Comparison of ENCODE assay signal across 21 cellular contexts in genomic region chr9:129200255-129200654, GRCh38. TPM values are rescaled to one million over a fixed set of nuclear protein-coding genes. Genes with fewer than 3 reads are reported as not detected.
DNase-seq lines count a peak whose midpoint lies in the region; ATAC-seq, FAIRE-seq and TF ChIP-seq lines count a peak whose summit lies in the region.
"Had no signal": no experiment of that assay in that cellular context is flagged by ENCODE, and none has a peak within 500 bp of the region (broad histone marks: within the 10 kb centered on the region; RNA-seq: fewer than 3 reads in every experiment).

No MANE protein-coding gene starts in this region.

- no peak overlapping the region for H3K4ac ChIP-seq in mesenchymal stem cell (ENCODE audit: low read depth in 1 of 2, low read length in 2 of 2)

- no peak overlapping the region for H3K14ac ChIP-seq in mesenchymal stem cell (ENCODE audit: low read length in 2 of 2)

- H3K9ac ChIP-seq in K562 (ENCODE audit: insufficient read depth in 1 of 2, low read depth in 2 of 2, low read length in 2 of 2), result no peak overlapping the region
- no peak overlapping the region for H3K9ac ChIP-seq in mesenchymal stem cell (ENCODE audit: low read length)

- no peak for TF ChIP-seq RAD21 in K562 (CRISPR knock-in tag; conservative IDR thresholded peaks at IDR 0.05 in 1 of 2, IDR thresholded peaks at IDR 0.05 in 1 of 2)

- intact Hi-C loops in K562 (cut with micrococcal nuclease), result no loop called here

- H3K79me1 ChIP-seq in mesenchymal stem cell (replicated peaks; ENCODE audit: low read length, poor library complexity, severe bottlenecking), result no peaks in the 10 kb centered on the region

- CTCF ChIA-PET in K562 (lab: Yijun Ruan, JAX; ENCODE audit: low intra/inter-chr PET ratio), result no interaction called here

- in situ Hi-C loops in K562 (cut with MboI), result no loop called here

- TF ChIP-seq CTCF in K562 (IDR thresholded peaks at IDR 0.05 in 2 of 3, conservative IDR thresholded peaks at IDR 0.05 in 1 of 3; ENCODE audit: insufficient read depth in 2 of 3, low read depth in 1 of 3, low read length in 3 of 3), result no peak

- H3K4me2 ChIP-seq in K562 (ENCODE audit: insufficient read depth, low read length) (no peak overlapping the region), mesenchymal stem cell (ENCODE audit: low read length, poor library complexity, severe bottlenecking) (no peak overlapping the region)

- H4K20me1 ChIP-seq in K562 (replicated peaks; ENCODE audit: control insufficient read depth, insufficient read depth, low read length), result peaks cover 4% of the 10 kb centered on the region; the same call in 1 of the 2 replicates

- H3K36me3 Mint-ChIP-seq in stimulated activated naive B cell treated with anti-CD40 and anti-IgM and Interleukin-4, amounts not matched to agents 10 μg/mL and 1 μg/mL and 100 μg/mL, for 72 hours, result no peaks in the 10 kb centered on the region
- H3K36me3 Mint-ChIP-seq: CD4-positive, CD25-positive, alpha-beta regulatory T cell; CD8-positive, alpha-beta memory T cell; IgD-negative memory B cell had no signal

- H2BK5ac ChIP-seq in mesenchymal stem cell (ENCODE audit: low read depth, low read length, poor library complexity, severe bottlenecking), result no peak overlapping the region

- BruUV-seq in K562 (replicated peaks; lab: Mats Ljungman, UMichigan), result no TSS peak

- H3K9me1 ChIP-seq in K562 (ENCODE audit: control insufficient read depth, insufficient read depth, low read length), result no peaks in the 10 kb centered on the region

- no peak for TF ChIP-seq POLR2A in K562 (conservative IDR thresholded peaks at IDR 0.05)

- H3K4me3 Mint-ChIP-seq in stimulated activated naive B cell treated with anti-CD40 and anti-IgM and Interleukin-4, amounts not matched to agents 10 μg/mL and 1 μg/mL and 100 μg/mL, for 72 hours, result no peak overlapping the region
- H3K4me3 Mint-ChIP-seq: CD4-positive, CD25-positive, alpha-beta regulatory T cell; H9 had no signal

- H3K18ac ChIP-seq in mesenchymal stem cell (ENCODE audit: low read depth in 1 of 2, low read length in 2 of 2), result no peak overlapping the region

- DNase-seq in K562 (ENCODE audit: extremely low read depth in 1 of 4, low spot score in 3 of 4) (no peak), mesenchymal stem cell (no peak), SJCRH30 (no peak)
- DNase-seq in stimulated activated naive B cell treated with anti-CD40 and anti-IgM and Interleukin-4, amounts not matched to agents 10 μg/mL and 1 μg/mL and 100 μg/mL, for 72 hours, result no peak
- DNase-seq: ACHN; BE2C; C1 segment of cervical spinal cord; Caco-2; CD4-positive, CD25-positive, alpha-beta regulatory T cell; CD8-positive, alpha-beta memory T cell; GOT3; H9; KG1 had no signal

- peaks cover 13 to 35% of the 10 kb centered on the region in 2 donors for H3K27me3 Mint-ChIP-seq in stimulated activated naive B cell treated with anti-CD40 and anti-IgM and Interleukin-4, amounts not matched to agents 10 μg/mL and 1 μg/mL and 100 μg/mL, for 72 hours

- H2BK15ac ChIP-seq in mesenchymal stem cell (ENCODE audit: low read depth, poor library complexity, severe bottlenecking), result no peak overlapping the region

- no peak for FAIRE-seq in K562 (lab: Jason Lieb, UNC)
- FAIRE-seq: A204.1, D721Med, G401.6, GM12891, HTR-8/SVneo had no signal

- ATAC-seq in K562 (no peak), HG02678 (IDR thresholded peaks at IDR 0.05; ENCODE audit: unreplicated experiment) (no peak), GM18868 (IDR thresholded peaks at IDR 0.05; ENCODE audit: unreplicated experiment) (no peak)
- no peak for ATAC-seq in stimulated activated naive B cell treated with anti-CD40 and anti-IgM and Interleukin-4, amounts not matched to agents 10 μg/mL and 1 μg/mL and 100 μg/mL, for 72 hours (replicated peaks)

- no peak overlapping the region for H2AFZ ChIP-seq in K562 (ENCODE audit: low read depth, low read length)
- H2AFZ ChIP-seq in mesenchymal stem cell (ENCODE audit: low read depth, low read length), result no peak overlapping the region

- no peak overlapping the region for H4K8ac ChIP-seq in mesenchymal stem cell (ENCODE audit: low read length)

- no peak overlapping the region for H2BK120ac ChIP-seq in mesenchymal stem cell (ENCODE audit: low read depth, low read length)

- H3K27me3 ChIP-seq in K562 (ENCODE audit: control insufficient read depth in 2 of 2, insufficient read depth in 2 of 2, low read length in 2 of 2) (peaks cover 0 to 1% of the 10 kb centered on the region in 2 experiments; a peak in 1 of 5 replicates), mesenchymal stem cell (ENCODE audit: control insufficient read depth in 1 of 2, insufficient read depth in 1 of 2, low read length in 2 of 2) (no peaks in the 10 kb centered on the region), SJCRH30 (no peaks in the 10 kb centered on the region)
- H3K27me3 ChIP-seq: BE2C had no signal

- POLR2A ChIA-PET in K562 (lab: Yijun Ruan, JAX), result no interaction called here

- H3K79me2 ChIP-seq in K562 (ENCODE audit: control insufficient read depth, insufficient read depth, low read length), result no peaks in the 10 kb centered on the region

- H3K9me3 ChIP-seq in K562 (replicated peaks; ENCODE audit: control insufficient read depth, insufficient read depth, low read depth, low read length) (no peaks in the 10 kb centered on the region), mesenchymal stem cell (ENCODE audit: control insufficient read depth, low read length) (peaks cover 2% of the 10 kb centered on the region), SJCRH30 (replicated peaks) (no peaks in the 10 kb centered on the region)
- H3K9me3 ChIP-seq: Caco-2 had no signal

- H3K23ac ChIP-seq in mesenchymal stem cell (ENCODE audit: low read length in 2 of 2), result no peak overlapping the region

- peaks cover 1 to 12% of the 10 kb centered on the region in 2 donors for H3K4me1 Mint-ChIP-seq in stimulated activated naive B cell treated with anti-CD40 and anti-IgM and Interleukin-4, amounts not matched to agents 10 μg/mL and 1 μg/mL and 100 μg/mL, for 72 hours

- H3K27ac Mint-ChIP-seq in stimulated activated naive B cell treated with anti-CD40 and anti-IgM and Interleukin-4, amounts not matched to agents 10 μg/mL and 1 μg/mL and 100 μg/mL, for 72 hours, result peak overlapping the region; percentile 21
- H3K27ac Mint-ChIP-seq: H9 had no signal

- no peaks in the 10 kb centered on the region for H3K36me3 ChIP-seq in K562 (ENCODE audit: control insufficient read depth, insufficient read depth, low read length)
- no peaks in the 10 kb centered on the region for H3K36me3 ChIP-seq in mesenchymal stem cell (ENCODE audit: control insufficient read depth in 1 of 2, insufficient read depth in 2 of 2, low read depth in 1 of 2, low read length in 2 of 2)
- H3K36me3 ChIP-seq in SJCRH30, result no peaks in the 10 kb centered on the region
- H3K36me3 ChIP-seq: BE2C had no signal

- peaks cover 3 to 24% of the 10 kb centered on the region in 2 experiments; a peak in 3 of 5 replicates for H3K4me1 ChIP-seq in K562 (replicated peaks in 1 of 2; ENCODE audit: control insufficient read depth in 2 of 2, insufficient read depth in 2 of 2, low read length in 2 of 2)
- H3K4me1 ChIP-seq in mesenchymal stem cell (ENCODE audit: control insufficient read depth, insufficient read depth, low read depth, low read length), result peaks cover 23% of the 10 kb centered on the region
- no peaks in the 10 kb centered on the region for H3K4me1 ChIP-seq in SJCRH30
- H3K4me1 ChIP-seq: BE2C had no signal

- no peak for TF ChIP-seq EP300 in K562 (IDR thresholded peaks at IDR 0.05; ENCODE audit: low read length)

- WGBS in K562 (ENCODE audit: insufficient coverage, low coverage, missing lambda C conversion rate), result 54% methylated on average over 6 of the region's 6 CpGs
- 95% methylated on average over 5 of the region's 6 CpGs for WGBS in mesenchymal stem cell

- H3K4me3 ChIP-seq in K562 (no peak overlapping the region), mesenchymal stem cell (ENCODE audit: insufficient read depth in 1 of 2, low read depth in 1 of 2, low read length in 2 of 2) (no peak overlapping the region), SJCRH30 (no peak overlapping the region)

- H3K27ac ChIP-seq in K562 (ENCODE audit: extremely low read depth, low read depth, low read length) (no peak overlapping the region), mesenchymal stem cell (ENCODE audit: low read length, poor library complexity, severe bottlenecking) (no peak overlapping the region), SJCRH30 (no peak overlapping the region)

- H4K91ac ChIP-seq in mesenchymal stem cell (ENCODE audit: low read length), result no peak overlapping the region

- H2AK5ac ChIP-seq in mesenchymal stem cell (ENCODE audit: low read length, severe bottlenecking), result peak overlapping the region; percentile 47

- H3K9me3 Mint-ChIP-seq in stimulated activated naive B cell treated with anti-CD40 and anti-IgM and Interleukin-4, amounts not matched to agents 10 μg/mL and 1 μg/mL and 100 μg/mL, for 72 hours, result peaks cover 0 to 1% of the 10 kb centered on the region in 2 donors
- H3K9me3 Mint-ChIP-seq: CD8-positive, alpha-beta memory T cell; H9; IgD-negative memory B cell had no signal

- H2BK12ac ChIP-seq in mesenchymal stem cell (ENCODE audit: low read length in 2 of 2), result no peak overlapping the region

TF ChIP-seq in K562, 482 proteins besides CTCF, POLR2A, EP300 and RAD21 (continues in another document):
- TF ChIP-seq NFYB (IDR thresholded peaks at IDR 0.05; ENCODE audit: extremely low read depth, insufficient read length), result no peak

RNA-seq across cellular contexts. Expression of gene IER5L, which starts 22.2 kb away (rescaled TPM):
- 0.25 and 1.5 TPM in 2 replicates for total RNA-seq in K562 (2011; cell fraction: chromatin; rRNA removed; ENCODE audit: low replicate concordance)
- 2.9 and 4.7 TPM in 2 replicates for total RNA-seq in K562 (2011; cell fraction: nucleolus; rRNA removed)
- total RNA-seq in K562 (2011; cell fraction: nucleoplasm; rRNA removed), result 1.9 and 2.3 TPM in 2 replicates
- total RNA-seq in K562 (2014; rRNA removed) (11.9 and 13.6 TPM in 2 replicates), K562 (2014; rRNA removed; fragmentation: Illumina TruSeq; extraction: Trizol) (0.19 and 0.22 TPM in 2 replicates), K562 (2015; rRNA removed; fragmentation: Illumina TruSeq; extraction: Trizol) (0.76 and 1.3 TPM in 2 replicates), K562 (2021) (4.9 and 5.7 TPM in 2 replicates)
- polyA plus RNA-seq in K562 (2011; rRNA removed) (0.52 and 1.6 TPM in 2 replicates), K562 (2014; fragmentation: Illumina TruSeq; extraction: Trizol) (0.25 and 0.29 TPM in 2 replicates), K562 (2014; fragmentation: Nextera tagmentation; extraction: Ambion mirVana) (under 1 TPM; 0.14 to 0.18 TPM), K562 (2014; rRNA removed) (4.0 and 4.7 TPM in 2 replicates)
- 2.4 and 5.6 TPM in 2 replicates for polyA plus RNA-seq in K562 (2011; cell fraction: cytosol; rRNA removed)
- polyA plus RNA-seq in K562 (2011; cell fraction: nucleus; rRNA removed), result 4.3 and 4.5 TPM in 2 replicates
- polyA plus RNA-seq in K562 (2012), result 1.6 and 2.5 TPM in 2 replicates
- 0.32 and 0.48 TPM in 2 replicates for polyA minus RNA-seq in K562 (2011; rRNA and poly(A)+ RNA removed)
- polyA minus RNA-seq in K562 (2011; cell fraction: cytosol; rRNA and poly(A)+ RNA removed), result 1.7 and 3.7 TPM in 2 replicates
- polyA minus RNA-seq in K562 (2011; cell fraction: nucleus; rRNA and poly(A)+ RNA removed), result 3.2 and 4.7 TPM in 2 replicates
- 26.8 TPM for polyA plus RNA-seq in mesenchymal stem cell (2013, experiment 1 of 2)
- 26.3 TPM for polyA plus RNA-seq in mesenchymal stem cell (2013, experiment 2 of 2)
- total RNA-seq in SJCRH30 (2014; rRNA removed; shearing (Covaris generic)), result 2.8 and 3.1 TPM in 2 replicates
- polyA plus RNA-seq: CD4-positive, CD25-positive, alpha-beta regulatory T cell; IgD-negative memory B cell had no signal
